14 cellular contexts compared by ENCODE assay signal in the genomic region with DNA sequence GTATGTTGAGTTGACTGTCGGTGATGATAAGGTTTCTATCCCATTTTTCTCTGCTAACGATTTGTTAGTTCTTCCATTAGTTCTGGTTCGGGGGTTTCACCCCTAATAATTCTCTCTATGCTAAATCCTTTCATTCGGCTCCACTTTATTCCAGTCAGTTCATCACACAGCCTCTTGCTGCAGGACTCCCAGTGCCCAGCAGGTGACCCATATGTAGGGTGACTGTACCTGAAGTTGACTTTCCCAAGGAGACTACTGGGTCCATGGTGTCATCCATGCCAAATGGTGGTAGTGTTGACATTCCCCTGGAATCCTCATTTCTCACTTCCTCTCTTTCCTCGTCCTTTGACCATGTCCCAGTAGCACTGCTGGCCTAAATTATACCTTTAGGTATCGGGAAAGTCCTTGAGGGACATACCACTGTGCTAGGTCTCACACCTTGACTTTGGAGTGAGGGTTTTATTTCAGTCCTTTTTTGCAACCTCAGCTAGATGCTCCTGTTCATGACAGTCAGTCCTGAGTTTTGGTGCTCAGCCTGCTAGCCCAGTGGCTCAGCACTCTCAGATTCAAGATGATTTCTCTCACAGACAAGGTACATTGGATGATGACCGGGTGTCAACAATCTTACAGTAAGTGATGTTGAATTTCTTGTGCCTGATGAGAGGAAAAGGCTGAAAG.
DNase-seq lines count a peak whose midpoint lies in the region; ATAC-seq, FAIRE-seq and TF ChIP-seq lines count a peak whose summit lies in the region.
"Had no signal": no experiment of that assay in that cellular context is flagged by ENCODE, and none has a peak within 500 bp of the region (broad histone marks: within the 10 kb centered on the region; RNA-seq: fewer than 3 reads in every experiment).

No MANE protein-coding gene starts in this region.

- TF ChIP-seq CTCF in bronchial epithelial cell (IDR thresholded peaks at IDR 0.05; ENCODE audit: insufficient read depth, low read length, severe bottlenecking), result peak; percentile 9

- POLR2A ChIA-PET in activated CD4-positive, alpha-beta memory T cell treated with anti-CD3 and anti-CD28 coated beads, Interleukin-2, amount 10 ng/mL, durations not matched to agents 7 days and 5 days (lab: Charles Lee), result no interaction called here

- no peaks in the 10 kb centered on the region for H3K9me3 Mint-ChIP-seq in activated CD4-positive, alpha-beta memory T cell treated with anti-CD3 and anti-CD28 coated beads, Interleukin-2, amount 10 ng/mL, durations not matched to agents 7 days and 5 days

- ATAC-seq in GM19395 (IDR thresholded peaks at IDR 0.05; ENCODE audit: unreplicated experiment) (peak; percentile 13), HG03354 (IDR thresholded peaks at IDR 0.05; ENCODE audit: poor library complexity, severe bottlenecking, unreplicated experiment) (peak; percentile 29)

- H3K36me3 ChIP-seq in bronchial epithelial cell (ENCODE audit: control insufficient read depth, insufficient read depth, low read length), result no peaks in the 10 kb centered on the region
- H3K36me3 ChIP-seq: Peyer's patch had no signal

- DNase-seq in D341Med (ENCODE audit: low spot score), result peak; percentile 18
- no peak for DNase-seq in bronchial epithelial cell (ENCODE audit: low read depth)
- no peak for DNase-seq in DMS153 (lab: John Stamatoyannopoulos, UW)
- no peak for DNase-seq in activated CD4-positive, alpha-beta memory T cell treated with anti-CD3 and anti-CD28 coated beads, Interleukin-2, amount 10 ng/mL, durations not matched to agents 7 days and 5 days
- no peak for DNase-seq in OCI-M2 (lab: John Stamatoyannopoulos, UW; ENCODE audit: unreplicated experiment)
- no peak for DNase-seq in stimulated activated naive CD4-positive, alpha-beta T cell treated with Interleukin-2 at 50 U/mL for 16 hours (lab: John Stamatoyannopoulos, UW)
- DNase-seq: activated effector memory CD4-positive, alpha-beta T cell treated with Interleukin-2 at 50 U/mL for 16 hours; effector memory CD4-positive, alpha-beta T cell; immature natural killer cell; T-helper 9 cell had no signal

- peaks cover 4% of the 10 kb centered on the region for H3K27me3 ChIP-seq in bronchial epithelial cell (ENCODE audit: control insufficient read depth, insufficient read depth, low read length)
- H3K27me3 ChIP-seq: Peyer's patch had no signal

- no peaks in the 10 kb centered on the region for H3K4me1 Mint-ChIP-seq in activated CD4-positive, alpha-beta memory T cell treated with anti-CD3 and anti-CD28 coated beads, Interleukin-2, amount 10 ng/mL, durations not matched to agents 7 days and 5 days
- H3K4me1 Mint-ChIP-seq: immature natural killer cell had no signal

- no peaks in the 10 kb centered on the region for H3K27me3 Mint-ChIP-seq in activated CD4-positive, alpha-beta memory T cell treated with anti-CD3 and anti-CD28 coated beads, Interleukin-2, amount 10 ng/mL, durations not matched to agents 7 days and 5 days

- peak; percentile 73 for FAIRE-seq in bronchial epithelial cell (lab: Jason Lieb, UNC)
- FAIRE-seq: frontal cortex had no signal

- H3K4me3 ChIP-seq in bronchial epithelial cell (ENCODE audit: low read depth, low read length), result no peak overlapping the region
- H3K4me3 ChIP-seq: Peyer's patch had no signal

- H3K4me3 Mint-ChIP-seq in activated CD4-positive, alpha-beta memory T cell treated with anti-CD3 and anti-CD28 coated beads, Interleukin-2, amount 10 ng/mL, durations not matched to agents 7 days and 5 days, result no peak overlapping the region
- H3K4me3 Mint-ChIP-seq: immature natural killer cell had no signal

- no peaks in the 10 kb centered on the region for H3K36me3 Mint-ChIP-seq in activated CD4-positive, alpha-beta memory T cell treated with anti-CD3 and anti-CD28 coated beads, Interleukin-2, amount 10 ng/mL, durations not matched to agents 7 days and 5 days (ENCODE audit: low read depth)
- H3K36me3 Mint-ChIP-seq: immature natural killer cell had no signal

- CTCF ChIA-PET in activated CD4-positive, alpha-beta memory T cell treated with anti-CD3 and anti-CD28 coated beads, Interleukin-2, amount 10 ng/mL, durations not matched to agents 7 days and 5 days (lab: Charles Lee), result interaction anchor here (1.1 kb wide), 1 partner anchor 114 kb away, joined by 3 read pairs; no protein-coding TSS in a partner anchor

- no peak overlapping the region for H3K27ac Mint-ChIP-seq in activated CD4-positive, alpha-beta memory T cell treated with anti-CD3 and anti-CD28 coated beads, Interleukin-2, amount 10 ng/mL, durations not matched to agents 7 days and 5 days
- H3K27ac Mint-ChIP-seq: immature natural killer cell had no signal
